18 cellular contexts compared by ENCODE assay signal in the genomic region with DNA sequence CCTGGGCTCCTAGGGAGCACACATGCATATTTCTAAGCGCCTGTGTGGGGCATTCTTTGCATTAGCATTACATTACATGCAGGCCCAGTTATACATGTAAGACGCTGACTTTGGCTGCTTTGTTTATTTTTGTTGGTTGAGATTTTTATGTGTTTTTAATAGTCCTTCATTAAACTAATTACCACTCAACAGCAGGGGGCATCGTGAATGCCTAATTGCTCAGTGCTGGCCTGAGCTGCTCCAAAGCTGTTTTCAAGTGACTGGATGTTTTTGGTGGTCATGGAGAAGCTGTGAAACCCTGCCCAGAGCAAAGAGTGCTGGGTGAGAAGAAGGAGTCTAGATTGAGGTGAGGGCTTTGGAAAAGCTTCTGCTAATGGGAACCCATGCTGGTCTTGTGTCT. TPM values are rescaled to one million over a fixed set of nuclear protein-coding genes. Genes with fewer than 3 reads are reported as not detected.
DNase-seq lines count a peak whose midpoint lies in the region; ATAC-seq and TF ChIP-seq lines count a peak whose summit lies in the region.
"Had no signal": no experiment of that assay in that cellular context is flagged by ENCODE, and none has a peak within 500 bp of the region (broad histone marks: within the 10 kb centered on the region; RNA-seq: fewer than 3 reads in every experiment).

No MANE protein-coding gene starts in this region.

- H3K4me2 ChIP-seq in SK-N-SH (no peak overlapping the region), OCI-LY7 (ENCODE audit: low read length) (no peak overlapping the region)

- TF ChIP-seq RAD21 in SK-N-SH (IDR thresholded peaks at IDR 0.05; ENCODE audit: low read length), result no peak

- H3K9me2 ChIP-seq in SK-N-SH (no peaks in the 10 kb centered on the region), OCI-LY7 (ENCODE audit: insufficient read depth, low read length) (no peaks in the 10 kb centered on the region)

- WGBS in SK-N-SH (ENCODE audit: low lambda C conversion rate), result 72% methylated on average over 3 of the region's 3 CpGs

- H3K27ac ChIP-seq in SK-N-SH (ENCODE audit: low read depth in 2 of 2, low read length in 1 of 2), result no peak overlapping the region
- no peak overlapping the region for H3K27ac ChIP-seq in OCI-LY7 (ENCODE audit: low read depth, low read length, poor library complexity, severe bottlenecking)
- H3K27ac ChIP-seq: tibial artery had no signal

- H3K9ac ChIP-seq in SK-N-SH, result no peak overlapping the region

- no peaks in the 10 kb centered on the region for H3K79me2 ChIP-seq in SK-N-SH (ENCODE audit: insufficient read depth)
- no peaks in the 10 kb centered on the region for H3K79me2 ChIP-seq in OCI-LY7 (ENCODE audit: insufficient read depth, low read depth, low read length)

- CTCF ChIA-PET in SK-N-SH (lab: Yijun Ruan, JAX), result interaction anchor here (0.7 to 1.2 kb wide), 2 partner anchors 129 to 148 kb away, joined by 3 read pairs; no protein-coding TSS in a partner anchor
- CTCF ChIA-PET in OCI-LY7 (lab: Charles Lee; ENCODE audit: unreplicated experiment), result interaction anchor here (0.6 kb wide), 1 partner anchor 34 kb away, joined by 3 read pairs; no protein-coding TSS in a partner anchor

- H3K27me3 ChIP-seq in SK-N-SH (ENCODE audit: insufficient read depth), result no peaks in the 10 kb centered on the region
- H3K27me3 ChIP-seq: gastrocnemius medialis, tibial artery had no signal

- no peak for ATAC-seq in SK-N-SH treated with all-trans-retinoic acid at 6 μM for 48 hours
- no peak for ATAC-seq in stimulated activated effector memory CD8-positive, alpha-beta T cell treated with anti-CD3 and anti-CD28 coated beads, Interleukin-12 subunit alpha, Interleukin-12 subunit beta, amount 100 ng/mL, for 72 hours
- ATAC-seq in activated naive CD4-positive, alpha-beta T cell treated with anti-CD3 and anti-CD28 coated beads, Interleukin-2, amount 50 U/mL, for 72 hours, result no peak
- ATAC-seq: activated CD8-positive, alpha-beta T cell treated with anti-CD3 and anti-CD28 coated beads for 36 hours had no signal

- H3K36me3 Mint-ChIP-seq in stimulated activated effector memory CD8-positive, alpha-beta T cell treated with anti-CD3 and anti-CD28 coated beads, Interleukin-12 subunit alpha, Interleukin-12 subunit beta, amount 100 ng/mL, for 72 hours, result peaks cover 56% of the 10 kb centered on the region
- H3K36me3 Mint-ChIP-seq in activated naive CD4-positive, alpha-beta T cell treated with anti-CD3 and anti-CD28 coated beads, Interleukin-2, amount 50 U/mL, for 72 hours, result peaks cover 0 to 8% of the 10 kb centered on the region in 2 donors

- H3K9me3 ChIP-seq in SK-N-SH (no peaks in the 10 kb centered on the region), OCI-LY7 (ENCODE audit: low read length) (no peaks in the 10 kb centered on the region)
- H3K9me3 ChIP-seq: gastrocnemius medialis, tibial artery had no signal

- DNase-seq in SK-N-SH (no peak), OCI-LY7 (ENCODE audit: low spot score) (peak; percentile 16), fibroblast of pulmonary artery (ENCODE audit: low read depth) (no peak)
- no peak for DNase-seq in stimulated activated effector memory CD8-positive, alpha-beta T cell treated with anti-CD3 and anti-CD28 coated beads, Interleukin-12 subunit alpha, Interleukin-12 subunit beta, amount 100 ng/mL, for 72 hours (ENCODE audit: low spot score in 2 of 2)
- DNase-seq in central memory CD4-positive, alpha-beta T cell, result no peak
- DNase-seq in activated naive CD4-positive, alpha-beta T cell treated with anti-CD3 and anti-CD28 coated beads, Interleukin-2, amount 50 U/mL, for 72 hours (ENCODE audit: low spot score in 2 of 2), result no peak
- no peak for DNase-seq in activated CD8-positive, alpha-beta memory T cell treated with anti-CD3 and anti-CD28 coated beads for 24 hours
- DNase-seq: activated CD8-positive, alpha-beta T cell treated with anti-CD3 and anti-CD28 coated beads for 36 hours; aorta; DMS53; effector CD4-positive, alpha-beta T cell; gastrocnemius medialis; RPMI8226; stimulated activated CD4-positive, alpha-beta T cell treated with anti-CD3 and anti-CD28 coated beads, Interleukin-1b, Interleukin-23, amount 100 ng/mL, for 48 hours; stimulated activated CD8-positive, alpha-beta memory T cell treated with anti-CD3 and anti-CD28 coated beads, Interleukin-4, amount 100 ng/mL, for 48 hours; tibial artery had no signal

- TF ChIP-seq CTCF in SK-N-SH (IDR thresholded peaks at IDR 0.05) (peak; percentile 17; the same call in 1 of the 2 replicates), OCI-LY7 (conservative IDR thresholded peaks at IDR 0.05; ENCODE audit: low read length) (peak; percentile 69), fibroblast of pulmonary artery (IDR thresholded peaks at IDR 0.05; ENCODE audit: low read length, missing control alignments) (peak; percentile 12)

- intact Hi-C loops in OCI-LY7 (cut with micrococcal nuclease; ENCODE audit: unreplicated experiment), result loop anchor here (10.0 kb wide), 1 partner anchor 613 kb away; the partner anchor contains the start of gene STT3B

- POLR2A ChIA-PET in SK-N-SH (lab: Yijun Ruan, JAX), result no interaction called here
- POLR2A ChIA-PET in OCI-LY7 (lab: Charles Lee), result interaction anchor here (0.8 to 1.2 kb wide), 2 partner anchors 12 to 93 kb away, joined by 3 read pairs; no protein-coding TSS in a partner anchor

- no peaks in the 10 kb centered on the region for H3K4me1 Mint-ChIP-seq in stimulated activated effector memory CD8-positive, alpha-beta T cell treated with anti-CD3 and anti-CD28 coated beads, Interleukin-12 subunit alpha, Interleukin-12 subunit beta, amount 100 ng/mL, for 72 hours

- no peaks in the 10 kb centered on the region for H3K9me3 Mint-ChIP-seq in stimulated activated effector memory CD8-positive, alpha-beta T cell treated with anti-CD3 and anti-CD28 coated beads, Interleukin-12 subunit alpha, Interleukin-12 subunit beta, amount 100 ng/mL, for 72 hours
- H3K9me3 Mint-ChIP-seq in activated naive CD4-positive, alpha-beta T cell treated with anti-CD3 and anti-CD28 coated beads, Interleukin-2, amount 50 U/mL, for 72 hours, result no peaks in the 10 kb centered on the region
- H3K9me3 Mint-ChIP-seq: activated CD8-positive, alpha-beta T cell treated with anti-CD3 and anti-CD28 coated beads for 36 hours; activated T-helper 2 cell treated with anti-CD3 and anti-CD28 coated beads, Interferon-gamma antibody, Interleukin-2, Interleukin-4, amounts not matched to agents 10 μg/mL and 5 μg/mL and 100 μg/mL, durations not matched to agents 14 hours and 24 hours and 36 hours had no signal

- H3K36me3 ChIP-seq in SK-N-SH (replicated peaks in 1 of 2; ENCODE audit: control insufficient read depth in 1 of 2, insufficient read depth in 2 of 2, low read length in 1 of 2) (no peaks in the 10 kb centered on the region), OCI-LY7 (ENCODE audit: insufficient read depth, low read length) (peaks cover 68% of the 10 kb centered on the region)

- BruUV-seq in OCI-LY7 (replicated peaks; lab: Mats Ljungman, UMichigan), result no TSS peak

- no peak overlapping the region for H3K4me3 Mint-ChIP-seq in stimulated activated effector memory CD8-positive, alpha-beta T cell treated with anti-CD3 and anti-CD28 coated beads, Interleukin-12 subunit alpha, Interleukin-12 subunit beta, amount 100 ng/mL, for 72 hours
- H3K4me3 Mint-ChIP-seq: activated CD8-positive, alpha-beta T cell treated with anti-CD3 and anti-CD28 coated beads for 36 hours had no signal

- H3K4me1 ChIP-seq in SK-N-SH (ENCODE audit: control insufficient read depth in 1 of 2, insufficient read depth in 2 of 2, low read depth in 1 of 2, low read length in 1 of 2), result no peaks in the 10 kb centered on the region
- H3K4me1 ChIP-seq in OCI-LY7 (ENCODE audit: insufficient read depth, low read length, poor library complexity, severe bottlenecking), result peaks cover 35% of the 10 kb centered on the region

- no peak for TF ChIP-seq EP300 in SK-N-SH (IDR thresholded peaks at IDR 0.05; ENCODE audit: borderline replicate concordance in 1 of 2, low read depth in 1 of 2, low read length in 1 of 2)

- no peak overlapping the region for H2AFZ ChIP-seq in SK-N-SH (ENCODE audit: low read depth)
- no peak overlapping the region for H2AFZ ChIP-seq in OCI-LY7 (ENCODE audit: low read length)

- H3F3A ChIP-seq in SK-N-SH (replicated peaks; ENCODE audit: insufficient read depth), result no peaks in the 10 kb centered on the region

- H3K4me3 ChIP-seq in SK-N-SH (ENCODE audit: low read depth in 2 of 2, low read length in 1 of 2), result no peak overlapping the region
- H3K4me3 ChIP-seq in OCI-LY7 (ENCODE audit: low read depth, low read length, poor library complexity, severe bottlenecking), result no peak overlapping the region
- no peak overlapping the region for H3K4me3 ChIP-seq in fibroblast of pulmonary artery (replicated peaks; ENCODE audit: low read depth, low read length)
- H3K4me3 ChIP-seq: gastrocnemius medialis, tibial artery had no signal

- H4K20me1 ChIP-seq in SK-N-SH (ENCODE audit: insufficient read depth), result no peaks in the 10 kb centered on the region
- no peaks in the 10 kb centered on the region for H4K20me1 ChIP-seq in OCI-LY7 (ENCODE audit: insufficient read depth, low read length)

- H3K27ac Mint-ChIP-seq in stimulated activated effector memory CD8-positive, alpha-beta T cell treated with anti-CD3 and anti-CD28 coated beads, Interleukin-12 subunit alpha, Interleukin-12 subunit beta, amount 100 ng/mL, for 72 hours, result peak overlapping the region; percentile 54
- no peak overlapping the region for H3K27ac Mint-ChIP-seq in activated naive CD4-positive, alpha-beta T cell treated with anti-CD3 and anti-CD28 coated beads, Interleukin-2, amount 50 U/mL, for 72 hours
- H3K27ac Mint-ChIP-seq: activated CD8-positive, alpha-beta T cell treated with anti-CD3 and anti-CD28 coated beads for 36 hours; activated T-helper 2 cell treated with anti-CD3 and anti-CD28 coated beads, Interferon-gamma antibody, Interleukin-2, Interleukin-4, amounts not matched to agents 10 μg/mL and 5 μg/mL and 100 μg/mL, durations not matched to agents 14 hours and 24 hours and 36 hours had no signal

TF ChIP-seq in SK-N-SH, 30 proteins besides CTCF, POLR2A, EP300 and RAD21 (continues in another document):
- TF ChIP-seq POLR2AphosphoS5 (IDR thresholded peaks at IDR 0.05; ENCODE audit: low read depth, low read length) (no peak), MEF2A (IDR thresholded peaks at IDR 0.05; ENCODE audit: borderline replicate concordance, low read depth) (no peak)

RNA-seq across cellular contexts. Expression of gene GPD1L, which starts 41.5 kb away (rescaled TPM):
- polyA plus RNA-seq in SK-N-SH (2012; rRNA removed), result 6.1 and 7.7 TPM in 2 replicates
- polyA plus RNA-seq in SK-N-SH (2012; cell fraction: cytosol; rRNA removed), result 8.0 and 8.7 TPM in 2 replicates
- polyA plus RNA-seq in SK-N-SH (2012; cell fraction: nucleus; rRNA removed), result 6.9 and 7.6 TPM in 2 replicates
- 27.5 and 30.4 TPM in 2 replicates for total RNA-seq in OCI-LY7 (2014; rRNA removed; shearing (Covaris generic))
- total RNA-seq in OCI-LY7 (2022), result 29.2 and 34.6 TPM in 2 replicates
- total RNA-seq in activated naive CD4-positive, alpha-beta T cell treated with anti-CD3 and anti-CD28 coated beads, Interleukin-2, amount 50 U/mL, for 72 hours, result 10 to 100 TPM in 1 of 2 donors, 1 to 10 TPM in 1; 8.4 to 13.6 TPM

Comparison
In these comparisons a context has a peak if more than half of its experiments do, and no peak if none do; other contexts are left out.
1. CTCF ChIP-seq: peak in every context shown above with its lines; median percentile 69 in OCI-LY7; 17 in SK-N-SH; 12 in fibroblast of pulmonary artery.